ENCODE assay signal across 8 cellular contexts in the genomic region with DNA sequence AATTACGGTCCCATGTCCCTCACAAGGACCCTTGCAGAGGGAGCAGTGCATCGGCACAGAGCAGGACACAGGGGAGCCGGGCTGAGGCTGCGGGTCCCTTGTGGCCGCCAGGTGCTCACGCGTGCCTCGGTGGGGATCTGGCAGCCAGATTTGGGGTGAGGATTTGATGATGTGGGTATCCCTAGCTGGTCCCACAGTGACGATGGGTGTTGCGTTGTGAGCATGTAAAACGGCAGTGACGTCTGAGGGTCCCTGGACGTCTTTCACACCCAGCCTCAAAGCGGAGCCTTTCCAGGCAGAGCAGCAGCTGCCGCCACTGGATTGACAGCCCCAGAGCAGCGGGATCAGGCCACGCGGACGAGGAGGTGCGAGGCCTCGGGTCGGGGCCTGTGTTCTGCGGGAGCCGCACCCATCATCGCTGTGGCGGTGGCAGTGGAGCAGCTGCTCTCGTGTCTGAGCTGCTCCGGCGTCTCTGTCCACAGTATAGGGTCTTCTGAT. TPM values are rescaled to one million over a fixed set of nuclear protein-coding genes. Genes with fewer than 3 reads are reported as not detected.
A peak's percentile ranks its signal among the peaks of the same experiment; 100 is the strongest.
DNase-seq lines count a peak whose midpoint lies in the region; ATAC-seq and TF ChIP-seq lines count a peak whose summit lies in the region.

No MANE protein-coding gene starts in this region.

- H3K4me1 Mint-ChIP-seq in progenitor cell of endocrine pancreas (ENCODE audit: low read depth) = peaks cover 9% of the 10 kb centered on the region

- peaks cover 8% of the 10 kb centered on the region; the same call in 1 of the 2 replicates for H3K4me1 ChIP-seq in SJCRH30
- H3K4me1 ChIP-seq in esophagus (ENCODE audit: control insufficient read depth in 2 of 2, insufficient read depth in 2 of 2, low read length in 1 of 2) = peaks cover 6 to 27% of the 10 kb centered on the region in 2 donors

- DNase-seq in D341Med (ENCODE audit: low spot score) (peak; percentile 58), SJCRH30 (peak in 1 of 2 experiments; percentile 27), progenitor cell of endocrine pancreas (ENCODE audit: low spot score, unreplicated experiment) (no peak), NCI-H226 (no peak)
- DNase-seq in effector CD8-positive, alpha-beta T cell (lab: John Stamatoyannopoulos, UW) = no peak
- DNase-seq in activated CD4-positive, alpha-beta T cell treated with anti-CD3 and anti-CD28 coated beads, Interleukin-2, amount 50 U/mL, for 48 hours = no peak

- H3K27ac ChIP-seq in SJCRH30 = no peak overlapping the region; the same call in 1 of the 2 replicates
- peak overlapping the region; percentile 93 to 95 for H3K27ac ChIP-seq in esophagus (ENCODE audit: low read depth in 2 of 2, low read length in 1 of 2)

- TF ChIP-seq CTCF in progenitor cell of endocrine pancreas (IDR thresholded peaks at IDR 0.05; ENCODE audit: unreplicated experiment) = no peak

- H3K9me3 Mint-ChIP-seq in progenitor cell of endocrine pancreas (ENCODE audit: low read depth) = no peaks in the 10 kb centered on the region

- WGBS in esophagus, 2 donors = 44 to 46% methylated on average over 29 of the region's 29 CpGs

- H3K4me3 Mint-ChIP-seq in progenitor cell of endocrine pancreas (ENCODE audit: low read depth) = peak overlapping the region; percentile 40

- H3K9me3 ChIP-seq in SJCRH30 (replicated peaks) (no peaks in the 10 kb centered on the region), esophagus (ENCODE audit: control insufficient read depth in 2 of 2, insufficient read depth in 1 of 2, low read depth in 1 of 2, low read length in 1 of 2) (no peaks in the 10 kb centered on the region)

- H3K36me3 ChIP-seq in SJCRH30 (peaks cover 36% of the 10 kb centered on the region), esophagus (ENCODE audit: control insufficient read depth in 2 of 2, insufficient read depth in 2 of 2, low read length in 1 of 2) (peaks cover 0 to 23% of the 10 kb centered on the region in 2 donors)

- H3K27me3 Mint-ChIP-seq in progenitor cell of endocrine pancreas = no peaks in the 10 kb centered on the region

- H3K36me3 Mint-ChIP-seq in progenitor cell of endocrine pancreas (ENCODE audit: insufficient read depth) = peaks cover 10% of the 10 kb centered on the region

- no peak for ATAC-seq in GM21526 (IDR thresholded peaks at IDR 0.05; ENCODE audit: low FRiP score, unreplicated experiment)

- no peaks in the 10 kb centered on the region for H3K27me3 ChIP-seq in SJCRH30
- no peaks in the 10 kb centered on the region for H3K27me3 ChIP-seq in esophagus (ENCODE audit: control insufficient read depth in 1 of 2, insufficient read depth in 2 of 2, low read length in 2 of 2)

- H3K4me3 ChIP-seq in SJCRH30 (peak overlapping the region; percentile 48), esophagus (ENCODE audit: low read depth in 1 of 2, low read length in 2 of 2) (peak overlapping the region; percentile 37 to 57)

- peak overlapping the region; percentile 45 for H3K27ac Mint-ChIP-seq in progenitor cell of endocrine pancreas

RNA-seq across cellular contexts. Expression of gene WDR45B, which starts 54.6 kb away (rescaled TPM):
- total RNA-seq in SJCRH30 (2014; rRNA removed; shearing (Covaris generic)) = 167 and 171 TPM in 2 replicates
- 10 to 100 TPM; 72.2 to 75.3 TPM for polyA plus RNA-seq in esophagus
- total RNA-seq in progenitor cell of endocrine pancreas = 75.8 and 77.6 TPM in 2 replicates
